ENCODE assay signal across 1 cellular context in genomic region chr3:123457841-123458240, GRCh38.
TF ChIP-seq lines count a peak whose summit lies in the region.

No MANE protein-coding gene starts in this region.

TF ChIP-seq in WTC11, 78 proteins besides CTCF, POLR2A, EP300 and RAD21 (continued from another document):
- TF ChIP-seq FOXP4 (CRISPR knock-in tag; IDR thresholded peaks at IDR 0.05), result peak; percentile 43; the same call in 1 of the 2 replicates
